Comparison of ENCODE assay signal across 1 cellular context in genomic region chr4:10018818-10019438, GRCh38.
A peak's percentile ranks its signal among the peaks of the same experiment; 100 is the strongest.
TF ChIP-seq lines count a peak whose summit lies in the region.

No MANE protein-coding gene starts in this region.

TF ChIP-seq in K562, 482 proteins besides CTCF, POLR2A, EP300 and RAD21 (continued from another document and continues in another):
- 0 out of 2 replicates have a peak, but pooled peaks have one; percentile 60 for TF ChIP-seq E2F1 (CRISPR knock-in tag; IDR thresholded peaks at IDR 0.05)
- no peak for TF ChIP-seq YBX1 (IDR thresholded peaks at IDR 0.05)
- TF ChIP-seq ZNF280B (CRISPR knock-in tag; IDR thresholded peaks at IDR 0.05), result no peak
- TF ChIP-seq FOXM1 (IDR thresholded peaks at IDR 0.05; ENCODE audit: low read depth), result no peak
- TF ChIP-seq FOXM1 (CRISPR knock-in tag; IDR thresholded peaks at IDR 0.05; ENCODE audit: low read depth), result peak; percentile 62; the same call in 1 of the 2 replicates
- peak; percentile 59; the same call in 1 of the 2 replicates for TF ChIP-seq GABPB1 (CRISPR knock-in tag; IDR thresholded peaks at IDR 0.05)
- no peak for TF ChIP-seq ZNF57 (CRISPR knock-in tag; IDR thresholded peaks at IDR 0.05)
- TF ChIP-seq, protein P1, sequence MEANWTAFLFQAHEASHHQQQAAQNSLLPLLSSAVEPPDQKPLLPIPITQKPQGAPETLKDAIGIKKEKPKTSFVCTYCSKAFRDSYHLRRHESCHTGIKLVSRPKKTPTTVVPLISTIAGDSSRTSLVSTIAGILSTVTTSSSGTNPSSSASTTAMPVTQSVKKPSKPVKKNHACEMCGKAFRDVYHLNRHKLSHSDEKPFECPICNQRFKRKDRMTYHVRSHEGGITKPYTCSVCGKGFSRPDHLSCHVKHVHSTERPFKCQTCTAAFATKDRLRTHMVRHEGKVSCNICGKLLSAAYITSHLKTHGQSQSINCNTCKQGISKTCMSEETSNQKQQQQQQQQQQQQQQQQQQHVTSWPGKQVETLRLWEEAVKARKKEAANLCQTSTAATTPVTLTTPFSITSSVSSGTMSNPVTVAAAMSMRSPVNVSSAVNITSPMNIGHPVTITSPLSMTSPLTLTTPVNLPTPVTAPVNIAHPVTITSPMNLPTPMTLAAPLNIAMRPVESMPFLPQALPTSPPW (CRISPR knock-in tag; IDR thresholded peaks at IDR 0.05), result peak; percentile 86
- 0 out of 4 replicates have a peak, but pooled peaks of 1 of the 2 experiments have one; percentile 55 for TF ChIP-seq SRF (CRISPR knock-in tag; IDR thresholded peaks at IDR 0.05)
- no peak for TF ChIP-seq TCF7 (IDR thresholded peaks at IDR 0.05; ENCODE audit: borderline replicate concordance)
- TF ChIP-seq NCOA6 (IDR thresholded peaks at IDR 0.05), result no peak
- TF ChIP-seq, protein P2, sequence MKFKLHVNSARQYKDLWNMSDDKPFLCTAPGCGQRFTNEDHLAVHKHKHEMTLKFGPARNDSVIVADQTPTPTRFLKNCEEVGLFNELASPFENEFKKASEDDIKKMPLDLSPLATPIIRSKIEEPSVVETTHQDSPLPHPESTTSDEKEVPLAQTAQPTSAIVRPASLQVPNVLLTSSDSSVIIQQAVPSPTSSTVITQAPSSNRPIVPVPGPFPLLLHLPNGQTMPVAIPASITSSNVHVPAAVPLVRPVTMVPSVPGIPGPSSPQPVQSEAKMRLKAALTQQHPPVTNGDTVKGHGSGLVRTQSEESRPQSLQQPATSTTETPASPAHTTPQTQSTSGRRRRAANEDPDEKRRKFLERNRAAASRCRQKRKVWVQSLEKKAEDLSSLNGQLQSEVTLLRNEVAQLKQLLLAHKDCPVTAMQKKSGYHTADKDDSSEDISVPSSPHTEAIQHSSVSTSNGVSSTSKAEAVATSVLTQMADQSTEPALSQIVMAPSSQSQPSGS (CRISPR knock-in tag; IDR thresholded peaks at IDR 0.05), result no peak
- TF ChIP-seq PBX2 (CRISPR knock-in tag; IDR thresholded peaks at IDR 0.05; ENCODE audit: low read depth), result no peak
- no peak for TF ChIP-seq PBX2 (tag; conservative IDR thresholded peaks at IDR 0.05; ENCODE audit: low read depth)
- TF ChIP-seq SETDB1 (IDR thresholded peaks at IDR 0.05; ENCODE audit: low read length), result no peak
- peak in 1 of 2 experiments; percentile 87; a peak in 2 of 4 replicates for TF ChIP-seq TEAD1 (CRISPR knock-in tag; IDR thresholded peaks at IDR 0.05)
- TF ChIP-seq ZNF507 (tag; conservative IDR thresholded peaks at IDR 0.05), result no peak
- peak; percentile 95 for TF ChIP-seq RB1 (IDR thresholded peaks at IDR 0.05; ENCODE audit: low read depth)
- no peak for TF ChIP-seq E2F3 (CRISPR knock-in tag; IDR thresholded peaks at IDR 0.05)
- 0 out of 2 replicates have a peak, but pooled peaks have one; percentile 59 for TF ChIP-seq PHF21A (IDR thresholded peaks at IDR 0.05; ENCODE audit: borderline replicate concordance, low read depth)
- no peak for TF ChIP-seq HEY1 (CRISPR knock-in tag; IDR thresholded peaks at IDR 0.05; ENCODE audit: borderline replicate concordance)
- TF ChIP-seq PHTF2 (CRISPR knock-in tag; IDR thresholded peaks at IDR 0.05), result no peak
- no peak for TF ChIP-seq GABPB2 (CRISPR knock-in tag; conservative IDR thresholded peaks at IDR 0.05)
- TF ChIP-seq BDP1 (IDR thresholded peaks at IDR 0.05; ENCODE audit: insufficient read depth, insufficient read length), result no peak
- TF ChIP-seq, protein P3, sequence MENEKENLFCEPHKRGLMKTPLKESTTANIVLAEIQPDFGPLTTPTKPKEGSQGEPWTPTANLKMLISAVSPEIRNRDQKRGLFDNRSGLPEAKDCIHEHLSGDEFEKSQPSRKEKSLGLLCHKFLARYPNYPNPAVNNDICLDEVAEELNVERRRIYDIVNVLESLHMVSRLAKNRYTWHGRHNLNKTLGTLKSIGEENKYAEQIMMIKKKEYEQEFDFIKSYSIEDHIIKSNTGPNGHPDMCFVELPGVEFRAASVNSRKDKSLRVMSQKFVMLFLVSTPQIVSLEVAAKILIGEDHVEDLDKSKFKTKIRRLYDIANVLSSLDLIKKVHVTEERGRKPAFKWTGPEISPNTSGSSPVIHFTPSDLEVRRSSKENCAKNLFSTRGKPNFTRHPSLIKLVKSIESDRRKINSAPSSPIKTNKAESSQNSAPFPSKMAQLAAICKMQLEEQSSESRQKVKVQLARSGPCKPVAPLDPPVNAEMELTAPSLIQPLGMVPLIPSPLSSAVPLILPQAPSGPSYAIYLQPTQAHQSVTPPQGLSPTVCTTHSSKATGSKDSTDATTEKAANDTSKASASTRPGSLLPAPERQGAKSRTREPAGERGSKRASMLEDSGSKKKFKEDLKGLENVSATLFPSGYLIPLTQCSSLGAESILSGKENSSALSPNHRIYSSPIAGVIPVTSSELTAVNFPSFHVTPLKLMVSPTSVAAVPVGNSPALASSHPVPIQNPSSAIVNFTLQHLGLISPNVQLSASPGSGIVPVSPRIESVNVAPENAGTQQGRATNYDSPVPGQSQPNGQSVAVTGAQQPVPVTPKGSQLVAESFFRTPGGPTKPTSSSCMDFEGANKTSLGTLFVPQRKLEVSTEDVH (IDR thresholded peaks at IDR 0.05; ENCODE audit: low read depth, partially characterized antibody), result no peak
- TF ChIP-seq TAF15 (IDR thresholded peaks at IDR 0.05; ENCODE audit: low read depth, low read length), result no peak
- TF ChIP-seq RFX7 (CRISPR knock-in tag; IDR thresholded peaks at IDR 0.05), result no peak
- no peak for TF ChIP-seq HOMEZ (CRISPR knock-in tag; IDR thresholded peaks at IDR 0.05)
- TF ChIP-seq HSF4 (CRISPR knock-in tag; IDR thresholded peaks at IDR 0.05; ENCODE audit: borderline replicate concordance), result no peak
- no peak for TF ChIP-seq SNRNP70 (optimal IDR thresholded peaks at IDR 0.05; ENCODE audit: low read depth, low read length)
- no peak for TF ChIP-seq GTF2F1 (IDR thresholded peaks at IDR 0.05; ENCODE audit: low read depth, low read length)
- no peak for TF ChIP-seq PTBP1 (IDR thresholded peaks at IDR 0.05; ENCODE audit: low read depth, low read length)
- TF ChIP-seq, protein P4, sequence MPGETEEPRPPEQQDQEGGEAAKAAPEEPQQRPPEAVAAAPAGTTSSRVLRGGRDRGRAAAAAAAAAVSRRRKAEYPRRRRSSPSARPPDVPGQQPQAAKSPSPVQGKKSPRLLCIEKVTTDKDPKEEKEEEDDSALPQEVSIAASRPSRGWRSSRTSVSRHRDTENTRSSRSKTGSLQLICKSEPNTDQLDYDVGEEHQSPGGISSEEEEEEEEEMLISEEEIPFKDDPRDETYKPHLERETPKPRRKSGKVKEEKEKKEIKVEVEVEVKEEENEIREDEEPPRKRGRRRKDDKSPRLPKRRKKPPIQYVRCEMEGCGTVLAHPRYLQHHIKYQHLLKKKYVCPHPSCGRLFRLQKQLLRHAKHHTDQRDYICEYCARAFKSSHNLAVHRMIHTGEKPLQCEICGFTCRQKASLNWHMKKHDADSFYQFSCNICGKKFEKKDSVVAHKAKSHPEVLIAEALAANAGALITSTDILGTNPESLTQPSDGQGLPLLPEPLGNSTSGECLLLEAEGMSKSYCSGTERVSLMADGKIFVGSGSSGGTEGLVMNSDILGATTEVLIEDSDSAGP (CRISPR knock-in tag; IDR thresholded peaks at IDR 0.05), result no peak
- TF ChIP-seq SRSF1 (IDR thresholded peaks at IDR 0.05; ENCODE audit: low read depth, low read length), result no peak
- TF ChIP-seq, protein P5, sequence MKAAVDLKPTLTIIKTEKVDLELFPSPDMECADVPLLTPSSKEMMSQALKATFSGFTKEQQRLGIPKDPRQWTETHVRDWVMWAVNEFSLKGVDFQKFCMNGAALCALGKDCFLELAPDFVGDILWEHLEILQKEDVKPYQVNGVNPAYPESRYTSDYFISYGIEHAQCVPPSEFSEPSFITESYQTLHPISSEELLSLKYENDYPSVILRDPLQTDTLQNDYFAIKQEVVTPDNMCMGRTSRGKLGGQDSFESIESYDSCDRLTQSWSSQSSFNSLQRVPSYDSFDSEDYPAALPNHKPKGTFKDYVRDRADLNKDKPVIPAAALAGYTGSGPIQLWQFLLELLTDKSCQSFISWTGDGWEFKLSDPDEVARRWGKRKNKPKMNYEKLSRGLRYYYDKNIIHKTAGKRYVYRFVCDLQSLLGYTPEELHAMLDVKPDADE (conservative IDR thresholded peaks at IDR 0.05; ENCODE audit: control insufficient read depth, low read depth, low read length), result no peak
- TF ChIP-seq FOSL1 (tag; conservative IDR thresholded peaks at IDR 0.05), result no peak
- TF ChIP-seq KLF10 (CRISPR knock-in tag; IDR thresholded peaks at IDR 0.05), result no peak
- no peak; the same call in 1 of the 2 replicates for TF ChIP-seq NCOR1 (IDR thresholded peaks at IDR 0.05)
- TF ChIP-seq, protein P6, sequence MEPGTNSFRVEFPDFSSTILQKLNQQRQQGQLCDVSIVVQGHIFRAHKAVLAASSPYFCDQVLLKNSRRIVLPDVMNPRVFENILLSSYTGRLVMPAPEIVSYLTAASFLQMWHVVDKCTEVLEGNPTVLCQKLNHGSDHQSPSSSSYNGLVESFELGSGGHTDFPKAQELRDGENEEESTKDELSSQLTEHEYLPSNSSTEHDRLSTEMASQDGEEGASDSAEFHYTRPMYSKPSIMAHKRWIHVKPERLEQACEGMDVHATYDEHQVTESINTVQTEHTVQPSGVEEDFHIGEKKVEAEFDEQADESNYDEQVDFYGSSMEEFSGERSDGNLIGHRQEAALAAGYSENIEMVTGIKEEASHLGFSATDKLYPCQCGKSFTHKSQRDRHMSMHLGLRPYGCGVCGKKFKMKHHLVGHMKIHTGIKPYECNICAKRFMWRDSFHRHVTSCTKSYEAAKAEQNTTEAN (CRISPR knock-in tag; IDR thresholded peaks at IDR 0.05), result no peak
- TF ChIP-seq ZNF431 (CRISPR knock-in tag; IDR thresholded peaks at IDR 0.05), result 0 out of 2 replicates have a peak, but pooled peaks have one; percentile 41
- 0 out of 2 replicates have a peak, but pooled peaks have one; percentile 9 for TF ChIP-seq JUN (IDR thresholded peaks at IDR 0.05; ENCODE audit: borderline replicate concordance, low read depth, low read length)
- no peak for TF ChIP-seq JUN (CRISPR knock-in tag; IDR thresholded peaks at IDR 0.05; ENCODE audit: borderline replicate concordance)
- TF ChIP-seq THRAP3 (IDR thresholded peaks at IDR 0.05; ENCODE audit: borderline replicate concordance), result no peak
- TF ChIP-seq FUS (optimal IDR thresholded peaks at IDR 0.05; ENCODE audit: low read depth, low read length), result no peak
- peak; percentile 39; the same call in 1 of the 2 replicates for TF ChIP-seq ZEB2 (IDR thresholded peaks at IDR 0.05)
- peak in 1 of 2 experiments; percentile 97; a peak in 2 of 4 replicates for TF ChIP-seq MLLT1 (IDR thresholded peaks at IDR 0.05)
- no peak for TF ChIP-seq CSDE1 (IDR thresholded peaks at IDR 0.05)
- no peak for TF ChIP-seq DNMT1 (IDR thresholded peaks at IDR 0.05)
